19 cellular contexts compared by ENCODE assay signal in the genomic region with DNA sequence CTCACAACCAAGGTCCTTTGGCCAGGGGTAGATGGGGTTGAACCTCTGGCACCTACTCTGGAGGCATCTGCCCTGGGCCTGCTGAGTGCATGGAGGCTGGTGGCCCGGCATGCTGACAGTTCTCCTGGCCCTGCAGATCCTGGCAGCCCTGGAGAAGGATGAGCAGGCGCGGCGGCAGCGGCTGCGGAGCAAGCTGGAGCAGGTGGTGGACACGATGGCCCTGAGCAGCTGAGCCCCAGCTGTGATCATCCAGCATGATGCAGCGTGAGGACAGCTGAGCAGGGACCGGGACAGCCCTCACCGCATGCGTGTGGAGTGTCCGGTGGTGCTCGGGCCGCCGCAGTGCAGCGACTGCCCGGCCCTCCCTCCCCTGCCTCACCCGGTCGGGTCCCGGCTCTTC.
"Had no signal": no experiment of that assay in that cellular context is flagged by ENCODE, and none has a peak within 500 bp of the region (broad histone marks: within the 10 kb centered on the region; RNA-seq: fewer than 3 reads in every experiment).

No MANE protein-coding gene starts in this region.

- H3K27ac ChIP-seq: brain microvascular endothelial cell, gastroesophageal sphincter, heart left ventricle, neutrophil, transverse colon, WERI-Rb-1 had no signal

- H3K4me3 ChIP-seq: gastroesophageal sphincter, heart left ventricle, spleen, transverse colon had no signal

- H3K36me3 ChIP-seq: neutrophil had no signal

- H3K9me3 ChIP-seq: gastroesophageal sphincter, heart left ventricle, neutrophil, spleen, transverse colon had no signal

- H3K4me1 ChIP-seq: heart left ventricle had no signal

- DNase-seq: activated CD4-positive, alpha-beta T cell treated with anti-CD3 and anti-CD28 coated beads for 48 hours; activated CD4-positive, alpha-beta T cell treated with anti-CD3 and anti-CD28 coated beads, Interleukin-2, amount 50 U/mL, for 48 hours; activated CD8-positive, alpha-beta memory T cell treated with anti-CD3 and anti-CD28 coated beads, Interleukin-2, amount 50 U/mL, for 4 hours; activated gamma-delta T cell; activated naive CD4-positive, alpha-beta T cell treated with anti-CD3 and anti-CD28 coated beads, Interleukin-2, amount 50 U/mL, for 16 hours; activated T-cell treated with anti-CD3 and anti-CD28 coated beads, Interleukin-2, amount 50 U/mL, for 24 hours; amniotic stem cell; brain microvascular endothelial cell; cortex of kidney; stimulated activated naive CD4-positive, alpha-beta T cell treated with Interleukin-2 at 50 U/mL for 16 hours; SW 1271; T-helper 9 cell; transverse colon; WERI-Rb-1 had no signal

- ATAC-seq: activated CD4-positive, CD25-positive, alpha-beta regulatory T cell treated with anti-CD3 and anti-CD28 coated beads, Interleukin-2, amount 50 U/mL, for 24 hours; gastroesophageal sphincter; heart left ventricle had no signal

- H3K27me3 ChIP-seq: brain microvascular endothelial cell, gastroesophageal sphincter, heart left ventricle, neutrophil, spleen, transverse colon had no signal
